1 cellular context compared by ENCODE assay signal in the genomic region with DNA sequence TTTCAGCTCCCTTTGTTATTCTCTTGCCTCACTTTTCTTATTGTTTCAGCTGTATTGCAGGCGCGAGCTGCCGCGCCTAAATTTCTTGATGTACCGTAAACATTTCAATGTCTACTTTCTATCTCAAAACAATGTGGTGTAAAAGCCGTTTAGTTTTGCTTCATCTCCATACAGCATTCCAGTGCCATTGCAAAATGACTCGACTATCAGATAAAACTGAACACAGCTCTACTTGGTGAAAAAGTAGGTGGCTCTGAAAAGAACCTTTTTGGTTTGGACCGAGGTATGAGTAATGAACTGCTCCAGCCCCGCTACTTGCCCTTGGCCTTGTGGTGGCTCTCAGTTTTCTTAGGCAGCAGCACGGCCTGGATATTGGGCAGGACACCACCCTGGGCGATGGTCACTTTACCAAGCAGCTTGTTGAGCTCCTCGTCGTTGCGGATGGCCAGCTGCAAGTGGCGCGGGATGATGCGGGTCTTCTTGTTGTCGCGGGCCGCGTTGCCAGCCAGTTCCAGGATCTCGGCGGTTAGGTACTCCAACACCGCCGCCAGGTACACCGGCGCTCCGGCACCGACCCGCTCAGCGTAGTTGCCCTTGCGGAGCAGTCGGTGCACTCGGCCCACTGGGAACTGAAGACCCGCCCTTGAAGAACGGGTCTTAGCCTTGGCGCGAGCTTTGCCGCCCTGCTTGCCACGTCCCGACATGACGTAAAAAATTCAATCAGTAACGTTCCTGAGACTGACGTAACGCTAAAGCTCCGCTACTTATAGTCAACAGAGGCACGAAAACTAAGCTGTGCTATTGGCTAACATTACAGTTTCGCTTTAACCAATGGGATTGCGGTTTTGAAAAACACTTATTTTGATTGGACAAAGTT.
TF ChIP-seq lines count a peak whose summit lies in the region.

No MANE protein-coding gene starts in this region.

TF ChIP-seq in HepG2, 621 proteins besides CTCF, POLR2A, EP300 and RAD21 (continued from another document):
- TF ChIP-seq, protein P1, sequence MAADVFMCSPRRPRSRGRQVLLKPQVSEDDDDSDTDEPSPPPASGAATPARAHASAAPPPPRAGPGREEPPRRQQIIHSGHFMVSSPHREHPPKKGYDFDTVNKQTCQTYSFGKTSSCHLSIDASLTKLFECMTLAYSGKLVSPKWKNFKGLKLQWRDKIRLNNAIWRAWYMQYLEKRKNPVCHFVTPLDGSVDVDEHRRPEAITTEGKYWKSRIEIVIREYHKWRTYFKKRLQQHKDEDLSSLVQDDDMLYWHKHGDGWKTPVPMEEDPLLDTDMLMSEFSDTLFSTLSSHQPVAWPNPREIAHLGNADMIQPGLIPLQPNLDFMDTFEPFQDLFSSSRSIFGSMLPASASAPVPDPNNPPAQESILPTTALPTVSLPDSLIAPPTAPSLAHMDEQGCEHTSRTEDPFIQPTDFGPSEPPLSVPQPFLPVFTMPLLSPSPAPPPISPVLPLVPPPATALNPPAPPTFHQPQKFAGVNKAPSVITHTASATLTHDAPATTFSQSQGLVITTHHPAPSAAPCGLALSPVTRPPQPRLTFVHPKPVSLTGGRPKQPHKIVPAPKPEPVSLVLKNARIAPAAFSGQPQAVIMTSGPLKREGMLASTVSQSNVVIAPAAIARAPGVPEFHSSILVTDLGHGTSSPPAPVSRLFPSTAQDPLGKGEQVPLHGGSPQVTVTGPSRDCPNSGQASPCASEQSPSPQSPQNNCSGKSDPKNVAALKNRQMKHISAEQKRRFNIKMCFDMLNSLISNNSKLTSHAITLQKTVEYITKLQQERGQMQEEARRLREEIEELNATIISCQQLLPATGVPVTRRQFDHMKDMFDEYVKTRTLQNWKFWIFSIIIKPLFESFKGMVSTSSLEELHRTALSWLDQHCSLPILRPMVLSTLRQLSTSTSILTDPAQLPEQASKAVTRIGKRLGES (CRISPR knock-in tag; IDR thresholded peaks at IDR 0.05; ENCODE audit: borderline replicate concordance): peak; percentile 42; the same call in 1 of the 2 replicates
- TF ChIP-seq DMAP1 (CRISPR knock-in tag; IDR thresholded peaks at IDR 0.05): peak; percentile 66; the same call in 1 of the 2 replicates
- TF ChIP-seq, protein P2, sequence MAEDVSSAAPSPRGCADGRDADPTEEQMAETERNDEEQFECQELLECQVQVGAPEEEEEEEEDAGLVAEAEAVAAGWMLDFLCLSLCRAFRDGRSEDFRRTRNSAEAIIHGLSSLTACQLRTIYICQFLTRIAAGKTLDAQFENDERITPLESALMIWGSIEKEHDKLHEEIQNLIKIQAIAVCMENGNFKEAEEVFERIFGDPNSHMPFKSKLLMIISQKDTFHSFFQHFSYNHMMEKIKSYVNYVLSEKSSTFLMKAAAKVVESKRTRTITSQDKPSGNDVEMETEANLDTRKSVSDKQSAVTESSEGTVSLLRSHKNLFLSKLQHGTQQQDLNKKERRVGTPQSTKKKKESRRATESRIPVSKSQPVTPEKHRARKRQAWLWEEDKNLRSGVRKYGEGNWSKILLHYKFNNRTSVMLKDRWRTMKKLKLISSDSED (CRISPR knock-in tag; IDR thresholded peaks at IDR 0.05): no peak
- peak; percentile 59 for TF ChIP-seq TEAD3 (CRISPR knock-in tag; optimal IDR thresholded peaks at IDR 0.05; ENCODE audit: borderline replicate concordance)
- 0 out of 2 replicates have a peak, but pooled peaks have one; percentile 58 for TF ChIP-seq KLF13 (CRISPR knock-in tag; IDR thresholded peaks at IDR 0.05)
- TF ChIP-seq, protein P3, sequence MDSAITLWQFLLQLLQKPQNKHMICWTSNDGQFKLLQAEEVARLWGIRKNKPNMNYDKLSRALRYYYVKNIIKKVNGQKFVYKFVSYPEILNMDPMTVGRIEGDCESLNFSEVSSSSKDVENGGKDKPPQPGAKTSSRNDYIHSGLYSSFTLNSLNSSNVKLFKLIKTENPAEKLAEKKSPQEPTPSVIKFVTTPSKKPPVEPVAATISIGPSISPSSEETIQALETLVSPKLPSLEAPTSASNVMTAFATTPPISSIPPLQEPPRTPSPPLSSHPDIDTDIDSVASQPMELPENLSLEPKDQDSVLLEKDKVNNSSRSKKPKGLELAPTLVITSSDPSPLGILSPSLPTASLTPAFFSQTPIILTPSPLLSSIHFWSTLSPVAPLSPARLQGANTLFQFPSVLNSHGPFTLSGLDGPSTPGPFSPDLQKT (CRISPR knock-in tag; IDR thresholded peaks at IDR 0.05; ENCODE audit: borderline replicate concordance): no peak
- TF ChIP-seq ZKSCAN1 (IDR thresholded peaks at IDR 0.05; ENCODE audit: low read length): no peak
- TF ChIP-seq ZNF556 (CRISPR knock-in tag; IDR thresholded peaks at IDR 0.05; ENCODE audit: borderline replicate concordance): no peak
- TF ChIP-seq SIX1 (CRISPR knock-in tag; IDR thresholded peaks at IDR 0.05; ENCODE audit: borderline replicate concordance): no peak
- TF ChIP-seq HMG20A (CRISPR knock-in tag; IDR thresholded peaks at IDR 0.05; ENCODE audit: borderline replicate concordance): no peak
- TF ChIP-seq, protein P4, sequence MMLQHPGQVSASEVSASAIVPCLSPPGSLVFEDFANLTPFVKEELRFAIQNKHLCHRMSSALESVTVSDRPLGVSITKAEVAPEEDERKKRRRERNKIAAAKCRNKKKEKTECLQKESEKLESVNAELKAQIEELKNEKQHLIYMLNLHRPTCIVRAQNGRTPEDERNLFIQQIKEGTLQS (CRISPR knock-in tag; IDR thresholded peaks at IDR 0.05): peak; percentile 66; the same call in 1 of the 2 replicates
- no peak for TF ChIP-seq PAF1 (CRISPR knock-in tag; IDR thresholded peaks at IDR 0.05)
- TF ChIP-seq, protein P5, sequence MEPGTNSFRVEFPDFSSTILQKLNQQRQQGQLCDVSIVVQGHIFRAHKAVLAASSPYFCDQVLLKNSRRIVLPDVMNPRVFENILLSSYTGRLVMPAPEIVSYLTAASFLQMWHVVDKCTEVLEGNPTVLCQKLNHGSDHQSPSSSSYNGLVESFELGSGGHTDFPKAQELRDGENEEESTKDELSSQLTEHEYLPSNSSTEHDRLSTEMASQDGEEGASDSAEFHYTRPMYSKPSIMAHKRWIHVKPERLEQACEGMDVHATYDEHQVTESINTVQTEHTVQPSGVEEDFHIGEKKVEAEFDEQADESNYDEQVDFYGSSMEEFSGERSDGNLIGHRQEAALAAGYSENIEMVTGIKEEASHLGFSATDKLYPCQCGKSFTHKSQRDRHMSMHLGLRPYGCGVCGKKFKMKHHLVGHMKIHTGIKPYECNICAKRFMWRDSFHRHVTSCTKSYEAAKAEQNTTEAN (CRISPR knock-in tag; conservative IDR thresholded peaks at IDR 0.05): 0 out of 2 replicates have a peak, but pooled peaks have one; percentile 9
- no peak for TF ChIP-seq ZNF552 (CRISPR knock-in tag; IDR thresholded peaks at IDR 0.05; ENCODE audit: borderline replicate concordance)
- TF ChIP-seq MXD4 (CRISPR knock-in tag; IDR thresholded peaks at IDR 0.05): no peak
- no peak for TF ChIP-seq MIER2 (CRISPR knock-in tag; IDR thresholded peaks at IDR 0.05)
- TF ChIP-seq TRIM24 (CRISPR knock-in tag; IDR thresholded peaks at IDR 0.05): no peak
- no peak; the same call in 1 of the 2 replicates for TF ChIP-seq HNF4A (CRISPR knock-in tag; IDR thresholded peaks at IDR 0.05)
- no peak for TF ChIP-seq PAX8 (CRISPR knock-in tag; IDR thresholded peaks at IDR 0.05; ENCODE audit: borderline replicate concordance)
- TF ChIP-seq SMYD3 (CRISPR knock-in tag; IDR thresholded peaks at IDR 0.05): no peak
- 0 out of 2 replicates have a peak, but pooled peaks have one; percentile 22 for TF ChIP-seq ZNF143 (CRISPR knock-in tag; IDR thresholded peaks at IDR 0.05)
- peak; percentile 75 for TF ChIP-seq TAF1 (CRISPR knock-in tag; IDR thresholded peaks at IDR 0.05)
- TF ChIP-seq TMF1 (CRISPR knock-in tag; IDR thresholded peaks at IDR 0.05; ENCODE audit: low read depth): no peak
- no peak for TF ChIP-seq LCORL (IDR thresholded peaks at IDR 0.05)
- peak; percentile 79 for TF ChIP-seq LCORL (CRISPR knock-in tag; IDR thresholded peaks at IDR 0.05)
- TF ChIP-seq, protein P6, sequence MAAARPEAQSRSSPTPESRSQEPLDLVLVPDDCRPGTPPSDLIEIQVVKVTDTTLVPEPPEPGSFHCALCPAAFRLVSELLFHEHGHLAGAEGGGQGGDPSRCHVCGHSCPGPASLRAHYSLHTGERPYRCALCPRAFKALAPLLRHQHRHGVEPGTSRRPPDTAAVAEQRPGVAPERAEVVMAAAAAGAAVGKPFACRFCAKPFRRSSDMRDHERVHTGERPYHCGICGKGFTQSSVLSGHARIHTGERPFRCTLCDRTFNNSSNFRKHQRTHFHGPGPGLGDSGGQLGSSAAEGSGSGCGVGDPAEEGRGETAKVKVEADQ (CRISPR knock-in tag; IDR thresholded peaks at IDR 0.05; ENCODE audit: borderline replicate concordance): no peak; the same call in 1 of the 2 replicates
- TF ChIP-seq HMGA1 (CRISPR knock-in tag; conservative IDR thresholded peaks at IDR 0.05): no peak
- TF ChIP-seq ZNF121 (CRISPR knock-in tag; IDR thresholded peaks at IDR 0.05): no peak
- TF ChIP-seq, protein P7, sequence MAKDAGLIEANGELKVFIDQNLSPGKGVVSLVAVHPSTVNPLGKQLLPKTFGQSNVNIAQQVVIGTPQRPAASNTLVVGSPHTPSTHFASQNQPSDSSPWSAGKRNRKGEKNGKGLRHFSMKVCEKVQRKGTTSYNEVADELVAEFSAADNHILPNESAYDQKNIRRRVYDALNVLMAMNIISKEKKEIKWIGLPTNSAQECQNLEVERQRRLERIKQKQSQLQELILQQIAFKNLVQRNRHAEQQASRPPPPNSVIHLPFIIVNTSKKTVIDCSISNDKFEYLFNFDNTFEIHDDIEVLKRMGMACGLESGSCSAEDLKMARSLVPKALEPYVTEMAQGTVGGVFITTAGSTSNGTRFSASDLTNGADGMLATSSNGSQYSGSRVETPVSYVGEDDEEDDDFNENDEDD (CRISPR knock-in tag; IDR thresholded peaks at IDR 0.05; ENCODE audit: borderline replicate concordance): peak; percentile 94; the same call in 1 of the 2 replicates
- TF ChIP-seq KMT2B (CRISPR knock-in tag; IDR thresholded peaks at IDR 0.05): peak; percentile 79; the same call in 1 of the 2 replicates
- TF ChIP-seq FOXK1 (CRISPR knock-in tag; IDR thresholded peaks at IDR 0.05; ENCODE audit: borderline replicate concordance, low read depth): peak; percentile 85
